Comparison of ENCODE assay signal across 23 cellular contexts in the genomic region with DNA sequence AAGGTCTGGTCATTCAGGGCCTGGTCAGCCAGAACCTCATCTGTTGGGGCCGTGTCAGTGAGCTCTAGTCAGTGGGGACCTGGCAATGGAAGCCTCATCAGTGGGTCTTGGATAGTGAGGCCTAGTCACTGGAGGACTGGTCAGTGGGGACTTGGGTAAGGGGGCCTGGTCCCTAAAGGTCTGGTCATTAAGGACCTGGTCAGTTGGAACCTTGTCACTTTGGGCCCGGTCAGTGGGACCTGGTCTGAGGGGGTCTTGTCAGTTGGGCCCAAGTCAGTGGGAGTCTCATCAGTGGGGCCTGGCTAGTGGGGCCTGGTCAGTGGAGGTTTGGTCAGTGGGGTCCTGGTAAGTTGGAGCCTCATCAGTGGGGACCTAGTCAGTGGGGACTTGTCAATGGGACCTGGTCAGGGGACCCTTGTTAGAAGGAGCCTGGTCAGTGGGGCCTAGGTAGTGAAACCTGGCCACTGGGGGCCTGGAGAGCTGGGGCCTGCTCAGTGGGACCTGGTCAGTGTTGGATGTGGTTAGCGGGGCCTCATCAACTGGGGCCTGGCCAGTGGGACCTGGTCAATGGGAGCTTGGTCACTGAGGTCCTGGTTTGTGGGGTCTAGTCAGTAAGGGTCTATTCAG.
"Had no signal": no experiment of that assay in that cellular context is flagged by ENCODE, and none has a peak within 500 bp of the region (broad histone marks: within the 10 kb centered on the region; RNA-seq: fewer than 3 reads in every experiment).

No MANE protein-coding gene starts in this region.

- ATAC-seq: heart left ventricle, psoas muscle, T-helper 17 cell had no signal

- H3K9me3 Mint-ChIP-seq: activated CD4-positive, alpha-beta memory T cell treated with anti-CD3 and anti-CD28 coated beads for 36 hours; activated T-helper 2 cell treated with anti-CD3 and anti-CD28 coated beads, Interferon-gamma antibody, Interleukin-2, Interleukin-4, amounts not matched to agents 10 μg/mL and 5 μg/mL and 100 μg/mL, durations not matched to agents 14 hours and 24 hours and 36 hours; natural killer cell treated with Interleukin-12 subunit alpha and Interleukin-12 subunit beta and Interleukin-15 and Interleukin-18, amount 100 ng/mL, for 72 hours had no signal

- H3K4me3 Mint-ChIP-seq: activated CD4-positive, alpha-beta memory T cell treated with anti-CD3 and anti-CD28 coated beads for 36 hours; activated naive CD8-positive, alpha-beta T cell; mesothelial cell of epicardium; natural killer cell treated with Interleukin-12 subunit alpha and Interleukin-12 subunit beta and Interleukin-15 and Interleukin-18, amount 100 ng/mL, for 72 hours; T-helper 17 cell had no signal

- H3K27me3 ChIP-seq: breast epithelium, heart left ventricle, ovary, right atrium auricular region had no signal

- H3K27ac Mint-ChIP-seq: activated CD4-positive, alpha-beta memory T cell treated with anti-CD3 and anti-CD28 coated beads for 36 hours; activated naive CD8-positive, alpha-beta T cell; activated T-helper 2 cell treated with anti-CD3 and anti-CD28 coated beads, Interferon-gamma antibody, Interleukin-2, Interleukin-4, amounts not matched to agents 10 μg/mL and 5 μg/mL and 100 μg/mL, durations not matched to agents 14 hours and 24 hours and 36 hours; mesothelial cell of epicardium; natural killer cell treated with Interleukin-12 subunit alpha and Interleukin-12 subunit beta and Interleukin-15 and Interleukin-18, amount 100 ng/mL, for 72 hours; T-helper 17 cell had no signal

- H3K27me3 Mint-ChIP-seq: activated CD4-positive, alpha-beta memory T cell treated with anti-CD3 and anti-CD28 coated beads for 36 hours; activated naive CD8-positive, alpha-beta T cell; natural killer cell treated with Interleukin-12 subunit alpha and Interleukin-12 subunit beta and Interleukin-15 and Interleukin-18, amount 100 ng/mL, for 72 hours; T-helper 17 cell had no signal

- DNase-seq: activated CD4-positive, alpha-beta memory T cell treated with anti-CD3 and anti-CD28 coated beads for 36 hours; activated CD4-positive, alpha-beta T cell treated with anti-CD3 and anti-CD28 coated beads for 48 hours; activated CD4-positive, CD25-positive, alpha-beta regulatory T cell; activated naive CD4-positive, alpha-beta T cell; activated T-cell treated with anti-CD3 and anti-CD28 coated beads for 4 hours; amniotic stem cell; cortex of kidney; left ventricle myocardium inferior; ovary; psoas muscle; SJCRH30; stimulated activated CD4-positive, alpha-beta T cell treated with anti-CD3 and anti-CD28 coated beads, Interleukin-1b, Interleukin-23, amount 100 ng/mL, for 48 hours; SW 1271; T-helper 17 cell; trophoblast cell had no signal

- H3K36me3 ChIP-seq: breast epithelium, heart left ventricle, left ventricle myocardium inferior, ovary, right atrium auricular region, SJCRH30 had no signal

- H3K4me1 ChIP-seq: breast epithelium, heart left ventricle, left ventricle myocardium inferior, psoas muscle, right atrium auricular region, SJCRH30 had no signal

- H3K9me3 ChIP-seq: breast epithelium, heart left ventricle, left ventricle myocardium inferior, ovary, psoas muscle, right atrium auricular region, SJCRH30 had no signal

- H3K4me3 ChIP-seq: breast epithelium, heart left ventricle, left ventricle myocardium inferior, ovary, psoas muscle, right atrium auricular region, SJCRH30 had no signal

- H3K4me1 Mint-ChIP-seq: mesothelial cell of epicardium had no signal

- H3K27ac ChIP-seq: breast epithelium, epithelial cell of prostate, heart left ventricle, left ventricle myocardium inferior, ovary, psoas muscle, right atrium auricular region, SJCRH30 had no signal

- H3K36me3 Mint-ChIP-seq: activated CD4-positive, alpha-beta memory T cell treated with anti-CD3 and anti-CD28 coated beads for 36 hours; activated naive CD8-positive, alpha-beta T cell; mesothelial cell of epicardium; natural killer cell treated with Interleukin-12 subunit alpha and Interleukin-12 subunit beta and Interleukin-15 and Interleukin-18, amount 100 ng/mL, for 72 hours had no signal
